Comparison of ENCODE assay signal across 20 cellular contexts in genomic region chr2:199195893-199196502, GRCh38.
"Had no signal": no experiment of that assay in that cellular context is flagged by ENCODE, and none has a peak within 500 bp of the region (broad histone marks: within the 10 kb centered on the region; RNA-seq: fewer than 3 reads in every experiment).

No MANE protein-coding gene starts in this region.

- H3K9me3 ChIP-seq: esophagus squamous epithelium, left ventricle myocardium inferior, lower lobe of right lung, pancreas had no signal

- H3K4me1 Mint-ChIP-seq: memory B cell, mesothelial cell of epicardium, natural killer cell had no signal

- ATAC-seq: left cardiac atrium, lower lobe of right lung, natural killer cell, pancreas, right cardiac atrium had no signal

- H3K27ac ChIP-seq: esophagus squamous epithelium, hepatocyte, left ventricle myocardium inferior, lower lobe of right lung, pancreas had no signal

- H3K4me2 ChIP-seq: hepatocyte, smooth muscle cell had no signal

- H3K27ac Mint-ChIP-seq: memory B cell, mesothelial cell of epicardium, natural killer cell, progenitor cell of endocrine pancreas had no signal

- H3K27me3 ChIP-seq: esophagus squamous epithelium, hepatocyte, pancreas had no signal

- H3K79me2 ChIP-seq: hepatocyte had no signal

- H3K36me3 ChIP-seq: esophagus squamous epithelium, left ventricle myocardium inferior, lower lobe of right lung, pancreas had no signal

- H3K4me3 ChIP-seq: esophagus squamous epithelium, hepatocyte, left ventricle myocardium inferior, lower lobe of right lung, pancreas, smooth muscle cell had no signal

- H3K4me1 ChIP-seq: esophagus squamous epithelium, left ventricle myocardium inferior, lower lobe of right lung, pancreas had no signal

- H3K27me3 Mint-ChIP-seq: memory B cell, progenitor cell of endocrine pancreas had no signal

- H3K36me3 Mint-ChIP-seq: memory B cell, mesothelial cell of epicardium, natural killer cell had no signal

- H3K9me3 Mint-ChIP-seq: memory B cell, mesothelial cell of epicardium had no signal

- DNase-seq: dermis blood vessel endothelial cell; esophagus squamous epithelium; foreskin fibroblast; head of caudate nucleus; kidney; left cardiac atrium; left ventricle myocardium inferior; lower lobe of right lung; natural killer cell; occipital lobe; pancreas; right cardiac atrium; stimulated activated CD4-positive, alpha-beta T cell treated with anti-CD3 and anti-CD28 coated beads, Interleukin-2, amount 100 ng/mL, for 48 hours; stimulated activated naive CD4-positive, alpha-beta T cell treated with Interleukin-2 at 50 U/mL for 16 hours; trophoblast cell had no signal

- H3K4me3 Mint-ChIP-seq: memory B cell, mesothelial cell of epicardium, natural killer cell had no signal

- H2AFZ ChIP-seq: hepatocyte had no signal
